18 cellular contexts compared by ENCODE assay signal in genomic region chr4:140834866-140835495, GRCh38.
"Had no signal": no experiment of that assay in that cellular context is flagged by ENCODE, and none has a peak within 500 bp of the region (broad histone marks: within the 10 kb centered on the region; RNA-seq: fewer than 3 reads in every experiment).

No MANE protein-coding gene starts in this region.

- H3K27ac Mint-ChIP-seq: activated CD8-positive, alpha-beta T cell treated with anti-CD3 and anti-CD28 coated beads for 36 hours; activated naive CD4-positive, alpha-beta T cell treated with anti-CD3 and anti-CD28 coated beads, Interleukin-2, amount 50 U/mL, for 72 hours; T-helper 17 cell had no signal

- DNase-seq: activated CD4-positive, alpha-beta T cell treated with anti-CD3 and anti-CD28 coated beads for 48 hours; activated CD8-positive, alpha-beta T cell treated with anti-CD3 and anti-CD28 coated beads for 36 hours; activated gamma-delta T cell; activated T-cell treated with anti-CD3 and anti-CD28 coated beads, Interleukin-2, amount 50 U/mL, for 4 hours; amniotic stem cell; body of pancreas; caudate nucleus; colonic mucosa; kidney glomerular epithelial cell; mesendoderm; ovary; stimulated activated CD4-positive, alpha-beta T cell treated with anti-CD3 and anti-CD28 coated beads, Interleukin-2, amount 100 ng/mL, for 48 hours; stimulated activated naive CD4-positive, alpha-beta T cell; T-helper 17 cell; tibial artery had no signal

- ATAC-seq: activated CD8-positive, alpha-beta T cell treated with anti-CD3 and anti-CD28 coated beads for 36 hours; activated naive CD4-positive, alpha-beta T cell treated with anti-CD3 and anti-CD28 coated beads, Interleukin-2, amount 50 U/mL, for 72 hours; activated T-cell treated with anti-CD3 and anti-CD28 coated beads, Interleukin-2, amount 50 U/mL, for 4 hours; body of pancreas; foreskin keratinocyte; T-helper 17 cell had no signal

- H3K9me3 Mint-ChIP-seq: activated CD8-positive, alpha-beta T cell treated with anti-CD3 and anti-CD28 coated beads for 36 hours; activated naive CD4-positive, alpha-beta T cell treated with anti-CD3 and anti-CD28 coated beads, Interleukin-2, amount 50 U/mL, for 72 hours; activated T-cell treated with anti-CD3 and anti-CD28 coated beads, Interleukin-2, amount 50 U/mL, for 4 hours; neural crest cell had no signal

- H3K9me3 ChIP-seq: body of pancreas, colonic mucosa, ovary, tibial artery had no signal

- H3K4me1 ChIP-seq: body of pancreas, colonic mucosa, foreskin keratinocyte had no signal

- H3K4me1 Mint-ChIP-seq: T-helper 17 cell had no signal

- H3K27me3 ChIP-seq: body of pancreas, colonic mucosa, foreskin keratinocyte, ovary, tibial artery had no signal

- H3K4me3 ChIP-seq: body of pancreas, colonic mucosa, ovary, tibial artery had no signal

- H3K4me3 Mint-ChIP-seq: activated CD8-positive, alpha-beta T cell treated with anti-CD3 and anti-CD28 coated beads for 36 hours; activated T-cell treated with anti-CD3 and anti-CD28 coated beads, Interleukin-2, amount 50 U/mL, for 4 hours; neural crest cell; T-helper 17 cell had no signal

- H3K27ac ChIP-seq: body of pancreas, colonic mucosa, foreskin keratinocyte, ovary, tibial artery had no signal

- H3K36me3 Mint-ChIP-seq: activated naive CD4-positive, alpha-beta T cell treated with anti-CD3 and anti-CD28 coated beads, Interleukin-2, amount 50 U/mL, for 72 hours had no signal

- H3K27me3 Mint-ChIP-seq: T-helper 17 cell had no signal

- H3K36me3 ChIP-seq: colonic mucosa, ovary, tibial artery had no signal
